24 cellular contexts compared by ENCODE assay signal in the genomic region with DNA sequence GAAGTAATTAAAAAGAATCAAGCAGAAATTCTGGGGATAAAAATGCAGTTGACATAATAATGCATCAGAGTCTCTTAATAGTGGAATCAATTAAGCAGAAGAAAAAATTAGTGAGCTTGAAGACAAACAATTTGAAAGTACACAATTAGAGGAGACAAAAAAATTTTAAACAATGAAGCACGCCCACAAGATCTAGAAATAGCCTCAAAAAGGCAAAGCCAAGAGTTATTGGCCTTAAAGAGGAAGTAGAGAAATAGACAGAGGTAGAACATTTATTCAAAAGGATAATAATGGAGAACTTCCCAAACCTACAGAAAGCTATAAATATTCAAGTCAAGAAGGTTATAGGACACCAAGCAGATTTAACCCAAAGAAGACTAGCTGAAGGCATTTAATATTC.
"Had no signal": no experiment of that assay in that cellular context is flagged by ENCODE, and none has a peak within 500 bp of the region (broad histone marks: within the 10 kb centered on the region; RNA-seq: fewer than 3 reads in every experiment).

No MANE protein-coding gene starts in this region.

- DNase-seq: activated CD4-positive, alpha-beta T cell treated with anti-CD3 and anti-CD28 coated beads for 36 hours; activated CD4-positive, CD25-positive, alpha-beta regulatory T cell; activated CD8-positive, alpha-beta T cell treated with anti-CD3 and anti-CD28 coated beads, Interleukin-2, amount 10 ng/mL, durations not matched to agents 7 days and 5 days; activated effector memory CD4-positive, alpha-beta T cell treated with anti-CD3 and anti-CD28 coated beads, Interleukin-2, amount 50 U/mL, for 16 hours; activated naive CD4-positive, alpha-beta T cell treated with anti-CD3 and anti-CD28 coated beads for 36 hours; activated naive CD8-positive, alpha-beta T cell treated with anti-CD3 and anti-CD28 coated beads for 36 hours; adrenal gland; aorta; body of pancreas; dermis blood vessel endothelial cell; effector CD4-positive, alpha-beta T cell; esophagus squamous epithelium; foreskin melanocyte; heart right ventricle; left ventricle myocardium superior; mucosa of descending colon; posterior cingulate gyrus; right cardiac atrium; stimulated activated CD4-positive, alpha-beta T cell treated with anti-CD3 and anti-CD28 coated beads, Interleukin-15, amount 100 ng/mL, for 24 hours; stimulated activated CD4-positive, alpha-beta T cell treated with anti-CD3 and anti-CD28 coated beads, Interleukin-2, amount 100 ng/mL, for 24 hours; stimulated activated naive B cell treated with anti-CD40 and anti-IgM and Interleukin-4, amounts not matched to agents 10 μg/mL and 1 μg/mL and 100 μg/mL, for 72 hours; stomach; thyroid gland; upper lobe of left lung had no signal

- ATAC-seq: activated CD4-positive, alpha-beta T cell treated with anti-CD3 and anti-CD28 coated beads for 36 hours; activated CD8-positive, alpha-beta T cell treated with anti-CD3 and anti-CD28 coated beads, Interleukin-2, amount 10 ng/mL, durations not matched to agents 7 days and 5 days; body of pancreas; heart right ventricle; left ventricle myocardium superior; mucosa of descending colon; right cardiac atrium; stimulated activated naive B cell treated with anti-CD40 and anti-IgM and Interleukin-4, amounts not matched to agents 10 μg/mL and 1 μg/mL and 100 μg/mL, for 72 hours had no signal
